16 cellular contexts compared by ENCODE assay signal in the genomic region with DNA sequence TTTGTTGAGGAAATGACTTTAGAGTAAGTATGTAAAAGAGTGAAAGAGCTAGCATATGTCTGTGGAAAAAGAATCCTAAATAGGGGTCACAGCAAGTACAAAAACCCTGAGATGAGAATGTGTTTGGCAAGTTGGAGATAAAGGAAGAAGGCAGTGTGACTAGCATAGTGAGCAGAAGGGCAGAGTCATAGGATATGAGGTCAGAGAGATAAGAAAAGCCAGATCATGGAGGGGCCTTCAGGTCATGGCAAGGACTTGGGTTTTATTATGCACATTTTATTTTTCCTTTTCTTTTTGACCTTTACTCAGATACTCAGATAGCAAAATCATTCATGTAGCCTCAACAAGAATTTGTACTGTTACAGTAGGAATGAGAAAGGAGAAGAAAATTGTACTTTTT.
DNase-seq lines count a peak whose midpoint lies in the region; ATAC-seq and TF ChIP-seq lines count a peak whose summit lies in the region.
"Had no signal": no experiment of that assay in that cellular context is flagged by ENCODE, and none has a peak within 500 bp of the region (broad histone marks: within the 10 kb centered on the region; RNA-seq: fewer than 3 reads in every experiment).

No MANE protein-coding gene starts in this region.

- no peaks in the 10 kb centered on the region for H4K20me1 ChIP-seq in hepatocyte (ENCODE audit: insufficient read depth, poor library complexity, severe bottlenecking)

- intact Hi-C loops in adrenal gland (cut with DNase I) = no loop called here
- intact Hi-C loops in prostate gland (cut with DNase I) = no loop called here

- H3K9me3 ChIP-seq in adrenal gland (replicated peaks in 1 of 3) (no peaks in the 10 kb centered on the region), hepatocyte (ENCODE audit: low read depth) (no peaks in the 10 kb centered on the region), prostate gland (no peaks in the 10 kb centered on the region)

- H3K27ac ChIP-seq in ACC112 (ENCODE audit: low read depth, low read length) = peak overlapping the region; percentile 38
- H3K27ac ChIP-seq in adrenal gland = peak overlapping the region; percentile 6 to 83 (median 82)
- H3K27ac ChIP-seq in hepatocyte = peak overlapping the region; percentile 39
- no peak overlapping the region for H3K27ac ChIP-seq in prostate gland

- no peak for ATAC-seq in GM18867 (IDR thresholded peaks at IDR 0.05; ENCODE audit: unreplicated experiment)
- ATAC-seq: PC-3; stimulated activated memory B cell treated with anti-CD40 and anti-IgM and Interleukin-4, amounts not matched to agents 10 μg/mL and 1 μg/mL and 100 μg/mL, for 72 hours; T-helper 17 cell had no signal

- no peaks in the 10 kb centered on the region for H3K27me3 ChIP-seq in ACC112 (ENCODE audit: insufficient read depth, low read length)
- no peaks in the 10 kb centered on the region for H3K27me3 ChIP-seq in adrenal gland
- no peaks in the 10 kb centered on the region for H3K27me3 ChIP-seq in hepatocyte
- no peaks in the 10 kb centered on the region for H3K27me3 ChIP-seq in prostate gland (replicated peaks; ENCODE audit: insufficient read depth)

- peaks cover 10% of the 10 kb centered on the region for H3K4me1 ChIP-seq in ACC112 (ENCODE audit: control insufficient read depth, insufficient read depth, low read length, unreplicated experiment)
- H3K4me1 ChIP-seq in adrenal gland (replicated peaks in 1 of 2) = peaks cover 16 to 20% of the 10 kb centered on the region in 2 donors
- H3K4me1 ChIP-seq in hepatocyte (ENCODE audit: insufficient read depth) = peaks cover 7% of the 10 kb centered on the region
- H3K4me1 ChIP-seq in prostate gland (replicated peaks) = no peaks in the 10 kb centered on the region

- H3K9me2 ChIP-seq in hepatocyte (replicated peaks; ENCODE audit: insufficient read depth) = no peaks in the 10 kb centered on the region

- no peaks in the 10 kb centered on the region for H3K36me3 ChIP-seq in ACC112 (ENCODE audit: insufficient read depth, low read length)
- no peaks in the 10 kb centered on the region for H3K36me3 ChIP-seq in adrenal gland (replicated peaks in 1 of 2)
- no peaks in the 10 kb centered on the region for H3K36me3 ChIP-seq in hepatocyte (replicated peaks; ENCODE audit: insufficient read depth, low read depth)
- no peaks in the 10 kb centered on the region for H3K36me3 ChIP-seq in prostate gland

- TF ChIP-seq POLR2A in adrenal gland (IDR thresholded peaks at IDR 0.05) = no peak
- no peak for TF ChIP-seq POLR2A in prostate gland (IDR thresholded peaks at IDR 0.05)

- H3K4me2 ChIP-seq in hepatocyte = no peak overlapping the region

- H3K79me2 ChIP-seq in ACC112 (ENCODE audit: control insufficient read depth, insufficient read depth, low read length, unreplicated experiment) (no peaks in the 10 kb centered on the region), hepatocyte (no peaks in the 10 kb centered on the region)

- H2AFZ ChIP-seq in ACC112 (ENCODE audit: low read length, unreplicated experiment) (peak overlapping the region; percentile 70), hepatocyte (no peak overlapping the region)

- DNase-seq in EH (ENCODE audit: low read depth) (peak; percentile 34), adrenal gland (peak in 6 of 7 donors; percentile 36 to 71 (median 57)), hepatocyte (ENCODE audit: low spot score) (no peak), NCI-H2029 (lab: John Stamatoyannopoulos, UW) (no peak), prostate gland (ENCODE audit: low spot score) (no peak), CD1c-positive myeloid dendritic cell (ENCODE audit: extremely low spot score) (no peak)
- DNase-seq: C1 segment of cervical spinal cord; caudate nucleus; GF-D8; H7; PC-3; stimulated activated CD4-positive, alpha-beta T cell treated with anti-CD3 and anti-CD28 coated beads, Interleukin-4, amount 100 ng/mL, for 24 hours; T-helper 17 cell had no signal

- TF ChIP-seq CTCF in adrenal gland (IDR thresholded peaks at IDR 0.05) = no peak
- no peak for TF ChIP-seq CTCF in hepatocyte (IDR thresholded peaks at IDR 0.05; ENCODE audit: poor library complexity)
- TF ChIP-seq CTCF in prostate gland (IDR thresholded peaks at IDR 0.05) = no peak

- peak overlapping the region; percentile 6; the same call in 1 of the 2 replicates for H3K4me3 ChIP-seq in ACC112 (ENCODE audit: low read depth, low read length)
- H3K4me3 ChIP-seq in adrenal gland = no peak overlapping the region
- no peak overlapping the region for H3K4me3 ChIP-seq in hepatocyte
- no peak overlapping the region for H3K4me3 ChIP-seq in prostate gland

Comparison
In these comparisons a context has a peak if more than half of its experiments do, and no peak if none do; other contexts are left out.
1. H3K27ac ChIP-seq: peak in ACC112 (single experiment), adrenal gland (5 of 5) and hepatocyte (single experiment); none in prostate gland (0 of 2).
2. DNase-seq: peak in EH (single experiment) and adrenal gland (6 of 7); none in hepatocyte (single experiment), NCI-H2029 (single experiment), prostate gland (single experiment) and CD1c-positive myeloid dendritic cell (single experiment).